8 cellular contexts compared by ENCODE assay signal in the genomic region with DNA sequence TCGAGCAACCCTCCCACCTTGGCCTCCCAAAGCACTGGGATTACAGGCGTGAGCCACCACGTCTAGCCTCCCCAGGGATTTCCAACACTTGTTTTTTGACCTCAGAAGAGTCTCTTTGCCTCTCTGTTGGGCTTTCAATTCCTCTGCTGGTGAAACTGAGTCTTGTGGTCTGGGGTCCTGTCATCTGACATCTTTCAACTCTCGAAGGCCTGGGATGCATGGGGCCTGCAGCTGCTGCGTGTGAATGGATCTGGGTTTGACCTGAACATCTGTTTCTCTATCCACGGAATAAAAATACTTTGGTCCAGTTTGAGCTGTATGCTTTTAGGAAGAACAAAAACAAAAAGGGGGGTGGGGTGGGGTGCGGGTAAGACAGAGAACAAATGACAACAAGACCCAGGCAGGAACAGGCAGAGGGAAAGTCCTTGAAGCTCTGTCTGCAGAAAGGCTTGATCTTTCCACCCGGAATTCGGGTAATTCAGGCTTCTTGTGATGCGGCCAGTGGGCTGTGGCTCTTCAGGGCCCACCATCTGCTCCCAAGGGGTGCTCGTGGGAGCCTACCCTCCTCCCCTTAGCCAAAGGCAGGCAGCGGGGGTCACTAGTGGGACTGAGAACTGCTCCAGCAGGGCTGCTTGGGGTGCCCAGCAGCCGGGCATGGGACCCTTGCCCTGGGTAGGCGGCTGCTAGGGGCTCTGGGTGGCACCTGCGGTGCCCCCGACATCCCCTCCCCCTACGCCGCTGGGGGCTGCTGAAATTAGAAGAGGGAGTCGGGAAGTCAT.
DNase-seq lines count a peak whose midpoint lies in the region; ATAC-seq and TF ChIP-seq lines count a peak whose summit lies in the region.

No MANE protein-coding gene starts in this region.

- H3K27ac Mint-ChIP-seq in activated naive CD8-positive, alpha-beta T cell treated with anti-CD3 and anti-CD28 coated beads, Interleukin-2, amount 10 ng/mL, durations not matched to agents 7 days and 5 days, result peak overlapping the region; percentile 99
- peak overlapping the region; percentile 42 to 57 (median 53) for H3K27ac Mint-ChIP-seq in nephron
- H3K27ac Mint-ChIP-seq in type B pancreatic cell, result no peak overlapping the region

- TF ChIP-seq CTCF in nephron (IDR thresholded peaks at IDR 0.05; ENCODE audit: unreplicated experiment in 3 of 3), result no peak
- no peak for TF ChIP-seq CTCF in type B pancreatic cell (conservative IDR thresholded peaks at IDR 0.05)

- peak; percentile 17 for ATAC-seq in GM18498 (IDR thresholded peaks at IDR 0.05; ENCODE audit: unreplicated experiment)
- peak; percentile 23 for ATAC-seq in HG02678 (IDR thresholded peaks at IDR 0.05; ENCODE audit: unreplicated experiment)
- ATAC-seq in activated naive CD8-positive, alpha-beta T cell treated with anti-CD3 and anti-CD28 coated beads, Interleukin-2, amount 10 ng/mL, durations not matched to agents 7 days and 5 days (ENCODE audit: low read depth), result no peak

- H3K4me1 Mint-ChIP-seq in activated naive CD8-positive, alpha-beta T cell treated with anti-CD3 and anti-CD28 coated beads, Interleukin-2, amount 10 ng/mL, durations not matched to agents 7 days and 5 days, result peaks cover 51% of the 10 kb centered on the region
- peaks cover 34% of the 10 kb centered on the region for H3K4me1 Mint-ChIP-seq in nephron
- H3K4me1 Mint-ChIP-seq in type B pancreatic cell (ENCODE audit: unreplicated experiment), result peaks cover 32% of the 10 kb centered on the region

- DNase-seq in activated naive CD8-positive, alpha-beta T cell treated with anti-CD3 and anti-CD28 coated beads, Interleukin-2, amount 10 ng/mL, durations not matched to agents 7 days and 5 days, result no peak
- DNase-seq in DMS79 (lab: John Stamatoyannopoulos, UW) (no peak), type B pancreatic cell (ENCODE audit: extremely low spot score, unreplicated experiment) (no peak), anterior cingulate cortex (lab: John Stamatoyannopoulos, UW) (no peak), amniotic stem cell (lab: John Stamatoyannopoulos, UW) (no peak)

- no peaks in the 10 kb centered on the region for H3K36me3 Mint-ChIP-seq in activated naive CD8-positive, alpha-beta T cell treated with anti-CD3 and anti-CD28 coated beads, Interleukin-2, amount 10 ng/mL, durations not matched to agents 7 days and 5 days
- H3K36me3 Mint-ChIP-seq in nephron (ENCODE audit: low read depth), result no peaks in the 10 kb centered on the region
- peaks cover 5% of the 10 kb centered on the region for H3K36me3 Mint-ChIP-seq in type B pancreatic cell

- peaks cover 3% of the 10 kb centered on the region for H3K27me3 Mint-ChIP-seq in activated naive CD8-positive, alpha-beta T cell treated with anti-CD3 and anti-CD28 coated beads, Interleukin-2, amount 10 ng/mL, durations not matched to agents 7 days and 5 days
- H3K27me3 Mint-ChIP-seq in nephron (ENCODE audit: low read depth) (peaks cover 30% of the 10 kb centered on the region), type B pancreatic cell (peaks cover 18% of the 10 kb centered on the region)

- peak overlapping the region; percentile 88 for H3K4me3 Mint-ChIP-seq in activated naive CD8-positive, alpha-beta T cell treated with anti-CD3 and anti-CD28 coated beads, Interleukin-2, amount 10 ng/mL, durations not matched to agents 7 days and 5 days
- H3K4me3 Mint-ChIP-seq in nephron (peak overlapping the region; percentile 78 to 82 (median 79)), type B pancreatic cell (no peak overlapping the region)

- no peaks in the 10 kb centered on the region for H3K9me3 Mint-ChIP-seq in activated naive CD8-positive, alpha-beta T cell treated with anti-CD3 and anti-CD28 coated beads, Interleukin-2, amount 10 ng/mL, durations not matched to agents 7 days and 5 days
- H3K9me3 Mint-ChIP-seq in nephron (no peaks in the 10 kb centered on the region), type B pancreatic cell (no peaks in the 10 kb centered on the region)

- POLR2A ChIA-PET in activated naive CD8-positive, alpha-beta T cell treated with anti-CD3 and anti-CD28 coated beads, Interleukin-2, amount 10 ng/mL, durations not matched to agents 7 days and 5 days (lab: Charles Lee), result interaction anchor here (0.8 to 3.7 kb wide), 8 partner anchors 9 to 122 kb away, joined by 3 to 31 read pairs (median 7); no protein-coding TSS in a partner anchor
